ENCODE assay signal across 8 cellular contexts in the genomic region with DNA sequence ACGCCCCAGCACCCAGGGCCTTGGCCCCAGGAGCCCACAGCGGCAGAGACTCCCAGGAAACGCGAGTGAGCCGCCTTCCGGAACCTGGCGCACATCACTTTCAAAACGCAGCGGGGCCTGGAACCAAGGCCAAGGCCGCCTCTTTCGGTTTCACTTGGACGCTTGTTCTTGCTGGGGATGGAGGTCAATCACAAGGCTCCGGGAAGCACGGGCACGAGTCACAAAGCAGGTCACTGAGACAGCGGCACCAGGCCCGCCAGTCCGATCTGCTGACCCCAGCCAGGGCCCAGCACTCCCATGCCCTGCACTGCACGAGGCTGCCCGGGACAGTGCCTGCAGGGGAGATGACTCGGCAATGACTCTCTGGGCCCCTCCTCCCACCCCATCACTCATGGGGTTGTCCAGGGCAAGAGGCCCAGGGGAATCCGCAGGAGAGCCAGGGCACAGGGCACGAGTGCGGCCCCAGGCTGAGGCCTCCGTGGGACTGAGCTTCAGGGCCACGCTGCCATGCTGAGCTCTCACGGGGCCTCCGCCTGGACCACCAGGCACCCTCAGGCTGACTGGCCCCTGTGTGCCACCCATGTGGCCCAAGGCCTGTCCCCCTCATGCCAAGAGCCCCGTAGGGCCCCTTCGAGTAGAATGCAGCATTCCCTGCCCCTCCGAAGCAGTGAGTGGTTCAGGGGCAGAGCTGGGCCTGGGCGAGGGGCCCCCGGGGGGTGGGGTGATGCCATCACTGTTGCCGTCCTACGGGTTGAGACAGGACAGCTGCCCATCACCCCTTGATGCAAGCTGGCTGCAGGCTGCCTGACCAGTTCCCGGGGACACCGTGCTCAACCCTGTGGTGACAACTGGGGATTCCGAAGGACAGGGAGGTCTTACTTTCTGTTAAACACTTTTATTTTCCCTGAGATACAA. TPM values are rescaled to one million over a fixed set of nuclear protein-coding genes. Genes with fewer than 3 reads are reported as not detected.
DNase-seq lines count a peak whose midpoint lies in the region; FAIRE-seq and TF ChIP-seq lines count a peak whose summit lies in the region.

No MANE protein-coding gene starts in this region.

- peak overlapping the region; percentile 25 for H3K4me3 Mint-ChIP-seq in astrocyte (ENCODE audit: unreplicated experiment)

- H3K4me3 ChIP-seq in astrocyte (ENCODE audit: insufficient read depth, low read depth, low read length), result no peak overlapping the region

- H3K4me2 ChIP-seq in astrocyte (ENCODE audit: low read length), result peak overlapping the region; percentile 78

- TF ChIP-seq CTCF in astrocyte (IDR thresholded peaks at IDR 0.05; ENCODE audit: insufficient read depth, low read depth, low read length), result no peak

- no peaks in the 10 kb centered on the region for H3K9me3 ChIP-seq in astrocyte (ENCODE audit: insufficient read depth, low read depth, low read length)

- no peak for FAIRE-seq in astrocyte (lab: Jason Lieb, UNC)

- DNase-seq in HPDE6-E6E7 (ENCODE audit: extremely low spot score), result peak; percentile 86
- peak; percentile 63 for DNase-seq in astrocyte (ENCODE audit: low read depth)
- DNase-seq in stromal cell of bone marrow (ENCODE audit: low read depth), result peak; percentile 47
- no peak for DNase-seq in DMS79 treated with DMSO at 0.1 percent for 48 hours (lab: John Stamatoyannopoulos, UW)
- no peak for DNase-seq in NCI-H446 treated with DMSO at 0.1 percent for 48 hours (lab: John Stamatoyannopoulos, UW)
- DNase-seq in NCI-H1092 (lab: John Stamatoyannopoulos, UW), result no peak
- no peak for DNase-seq in inferior parietal cortex (ENCODE audit: extremely low spot score)

- peaks cover 18% of the 10 kb centered on the region for H3K4me1 Mint-ChIP-seq in astrocyte (ENCODE audit: low read depth, unreplicated experiment)

- no peaks in the 10 kb centered on the region for H3K9me3 Mint-ChIP-seq in astrocyte (ENCODE audit: unreplicated experiment)

- H2AFZ ChIP-seq in astrocyte (ENCODE audit: low read depth, low read length), result no peak overlapping the region

- peaks cover 81% of the 10 kb centered on the region for H4K20me1 ChIP-seq in astrocyte (ENCODE audit: insufficient read depth, low read length)

- peak overlapping the region; percentile 70 for H3K27ac ChIP-seq in astrocyte (ENCODE audit: low read depth, low read length)
- H3K27ac ChIP-seq in layer of hippocampus (ENCODE audit: low read depth, low read length), result peak overlapping the region; percentile 30

- peaks cover 4% of the 10 kb centered on the region for H3K36me3 Mint-ChIP-seq in astrocyte (ENCODE audit: low read depth, unreplicated experiment)

- no peaks in the 10 kb centered on the region for H3K27me3 Mint-ChIP-seq in astrocyte (ENCODE audit: low read depth, unreplicated experiment)

- H3K27ac Mint-ChIP-seq in astrocyte (ENCODE audit: unreplicated experiment), result peak overlapping the region; percentile 76

- H3K4me1 ChIP-seq in astrocyte (ENCODE audit: insufficient read depth, low read length), result peaks cover 41% of the 10 kb centered on the region

- H3K36me3 ChIP-seq in astrocyte (ENCODE audit: insufficient read depth, low read length), result peaks cover 4% of the 10 kb centered on the region

- peak overlapping the region; percentile 71 for H3K9ac ChIP-seq in astrocyte (ENCODE audit: low read length)

- H3K79me2 ChIP-seq in astrocyte (ENCODE audit: insufficient read depth, low read length), result peaks cover 92% of the 10 kb centered on the region

- H3K27me3 ChIP-seq in astrocyte (ENCODE audit: insufficient read depth, low read length) (no peaks in the 10 kb centered on the region), layer of hippocampus (ENCODE audit: control insufficient read depth, insufficient read depth, low read length) (no peaks in the 10 kb centered on the region)

RNA-seq across cellular contexts. Expression of gene SBNO2, which starts 4.9 kb away (rescaled TPM):
- 39.3 and 43.2 TPM in 2 replicates for total RNA-seq in astrocyte

RNA-seq across cellular contexts. Expression of gene STK11, which starts 36.4 kb away (rescaled TPM):
- 61.6 and 67.9 TPM in 2 replicates for total RNA-seq in astrocyte

Comparison
In these comparisons a context has a peak if more than half of its experiments do, and no peak if none do; other contexts are left out.
1. DNase-seq: peak in HPDE6-E6E7 (single experiment), astrocyte (single experiment) and stromal cell of bone marrow (single experiment); none in DMS79 treated with DMSO at 0.1 percent for 48 hours (single experiment), NCI-H446 treated with DMSO at 0.1 percent for 48 hours (single experiment), NCI-H1092 (single experiment) and inferior parietal cortex (single experiment).